8 cellular contexts compared by ENCODE assay signal in the genomic region with DNA sequence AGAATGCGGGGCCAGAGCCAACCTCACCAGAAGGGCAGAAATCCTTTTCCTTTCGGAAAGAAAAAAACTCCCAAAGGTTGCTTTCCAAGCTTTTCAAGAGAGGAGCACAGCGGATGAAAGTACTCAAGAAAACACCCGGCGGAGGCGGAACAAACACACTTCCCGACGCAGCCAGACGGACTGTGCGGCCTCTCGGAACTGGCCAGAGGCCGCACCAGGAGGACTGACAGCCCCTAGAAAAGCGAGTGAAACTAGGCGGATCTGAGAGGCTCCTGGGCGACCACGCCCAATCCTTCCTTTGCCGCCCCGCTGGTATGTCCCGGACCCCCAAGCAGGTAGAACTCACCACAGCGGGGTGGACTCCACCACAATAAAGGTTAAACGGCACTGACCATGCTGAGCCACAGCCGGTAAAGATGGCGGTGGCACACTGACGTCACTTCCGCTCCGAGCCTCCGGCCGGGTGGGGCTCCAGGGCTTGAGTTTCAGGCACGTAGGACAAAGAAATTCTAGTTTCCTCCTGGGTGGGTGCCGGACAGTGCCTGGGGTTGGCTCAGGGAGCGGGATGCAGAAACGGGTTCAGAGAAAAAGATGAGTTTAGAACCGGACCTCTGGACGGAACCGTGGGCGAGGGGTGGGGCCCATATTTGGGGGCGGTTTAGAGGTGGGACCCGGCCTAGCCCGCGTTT. TPM values are rescaled to one million over a fixed set of nuclear protein-coding genes. Genes with fewer than 3 reads are reported as not detected.
DNase-seq lines count a peak whose midpoint lies in the region; ATAC-seq and TF ChIP-seq lines count a peak whose summit lies in the region.

A gene (minus strand): TSS at position 432 of the 689 bp plus-strand sequence. CDS start 14,356 bp downstream, outside the sequence.

- H3K4me1 Mint-ChIP-seq in activated naive CD4-positive, alpha-beta T cell treated with anti-CD3 and anti-CD28 coated beads, Interleukin-2, amount 10 ng/mL, durations not matched to agents 7 days and 5 days = peaks cover 23% of the 10 kb centered on the region

- peak within 1 kb of the TSS; percentile 95 to 96 for H3K27ac ChIP-seq in testis

- H2AFZ ChIP-seq in Loucy (ENCODE audit: low read length) = peak within 1 kb of the TSS; percentile 85

- peaks cover 9% of the 10 kb centered on the region; the same call in 1 of the 2 replicates for H3K79me2 ChIP-seq in Loucy (ENCODE audit: insufficient read depth, low read length)

- ATAC-seq in GM21825 (IDR thresholded peaks at IDR 0.05; ENCODE audit: unreplicated experiment) = peak; percentile 76
- ATAC-seq in omental fat pad (ENCODE audit: low FRiP score) = peak; percentile 91

- CTCF ChIA-PET in activated naive CD4-positive, alpha-beta T cell treated with anti-CD3 and anti-CD28 coated beads, Interleukin-2, amount 10 ng/mL, durations not matched to agents 7 days and 5 days (lab: Charles Lee) = no interaction called here

- H3K9me3 ChIP-seq in Loucy (ENCODE audit: insufficient read depth, low read depth, low read length) = peaks cover 3% of the 10 kb centered on the region; the same call in 1 of the 2 replicates
- no peaks in the 10 kb centered on the region for H3K9me3 ChIP-seq in testis

- H3K36me3 Mint-ChIP-seq in activated naive CD4-positive, alpha-beta T cell treated with anti-CD3 and anti-CD28 coated beads, Interleukin-2, amount 10 ng/mL, durations not matched to agents 7 days and 5 days = peaks cover 53% of the 10 kb centered on the region

- H3K4me3 ChIP-seq in Loucy (ENCODE audit: low read length, poor library complexity, severe bottlenecking) (peak within 1 kb of the TSS; percentile 84), testis (peak within 1 kb of the TSS; percentile 76 to 78)

- peak within 1 kb of the TSS; percentile 79 for H3K9ac ChIP-seq in Loucy (ENCODE audit: low read depth, low read length, poor library complexity, severe bottlenecking)

- in situ Hi-C loops in SK-MEL-5 (cut with HindIII; ENCODE audit: low pct_unique_long_range_greater_than_20kb, low sequenced_read_pairs) = no loop called here

- no peaks in the 10 kb centered on the region for H3K36me3 ChIP-seq in Loucy (ENCODE audit: insufficient read depth, low read length)
- no peaks in the 10 kb centered on the region for H3K36me3 ChIP-seq in testis (ENCODE audit: low read depth, missing control alignments)

- H3K4me1 ChIP-seq in Loucy (ENCODE audit: insufficient read depth, low read length, poor library complexity, severe bottlenecking) (no peaks in the 10 kb centered on the region), testis (no peaks in the 10 kb centered on the region)

- peaks cover 9% of the 10 kb centered on the region for H3K27me3 Mint-ChIP-seq in activated naive CD4-positive, alpha-beta T cell treated with anti-CD3 and anti-CD28 coated beads, Interleukin-2, amount 10 ng/mL, durations not matched to agents 7 days and 5 days

- no peak for TF ChIP-seq POLR2A in testis (IDR thresholded peaks at IDR 0.05)

- 3 to 5% methylated on average over 22 to 40 of the region's 40 CpGs for WGBS in testis, 2 donors

- H3K27me3 ChIP-seq in Loucy (ENCODE audit: insufficient read depth, low read length, poor library complexity, severe bottlenecking) = no peaks in the 10 kb centered on the region
- H3K27me3 ChIP-seq in testis = no peaks in the 10 kb centered on the region

- H3K4me2 ChIP-seq in Loucy (ENCODE audit: low read depth, low read length, poor library complexity, severe bottlenecking) = peak within 1 kb of the TSS; percentile 51

- TF ChIP-seq CTCF in Loucy (conservative IDR thresholded peaks at IDR 0.05; ENCODE audit: low read length) = no peak
- TF ChIP-seq CTCF in omental fat pad (IDR thresholded peaks at IDR 0.05) = no peak
- TF ChIP-seq CTCF in testis (IDR thresholded peaks at IDR 0.05) = no peak

- H3K9me2 ChIP-seq in Loucy (replicated peaks; ENCODE audit: low read depth, low read length) = no peaks in the 10 kb centered on the region

- no peaks in the 10 kb centered on the region for H3F3A ChIP-seq in Loucy (ENCODE audit: low read depth)

- H3K9me3 Mint-ChIP-seq in activated naive CD4-positive, alpha-beta T cell treated with anti-CD3 and anti-CD28 coated beads, Interleukin-2, amount 10 ng/mL, durations not matched to agents 7 days and 5 days = peaks cover 36% of the 10 kb centered on the region

- H4K20me1 ChIP-seq in Loucy (ENCODE audit: insufficient read depth, low read length, poor library complexity, severe bottlenecking) = no peaks in the 10 kb centered on the region

- intact Hi-C loops in testis (cut with DNase I; ENCODE audit: low total_unique reads) = no loop called here

- H3K4me3 Mint-ChIP-seq in activated naive CD4-positive, alpha-beta T cell treated with anti-CD3 and anti-CD28 coated beads, Interleukin-2, amount 10 ng/mL, durations not matched to agents 7 days and 5 days = peak within 1 kb of the TSS; percentile 90

- peak; percentile 84 for DNase-seq in DMS153 treated with DMSO at 0.1 percent for 48 hours (lab: John Stamatoyannopoulos, UW; ENCODE audit: unreplicated experiment)
- DNase-seq in SK-MEL-5 (ENCODE audit: low read depth, low spot score) = peak; percentile 80
- peak; percentile 85 for DNase-seq in activated naive CD4-positive, alpha-beta T cell treated with anti-CD3 and anti-CD28 coated beads, Interleukin-2, amount 10 ng/mL, durations not matched to agents 7 days and 5 days
- DNase-seq in globus pallidus (ENCODE audit: low spot score) = peak; percentile 88
- DNase-seq in omental fat pad (ENCODE audit: low spot score) = peak; percentile 64
- peak; percentile 88 for DNase-seq in testis

- H3K27ac Mint-ChIP-seq in activated naive CD4-positive, alpha-beta T cell treated with anti-CD3 and anti-CD28 coated beads, Interleukin-2, amount 10 ng/mL, durations not matched to agents 7 days and 5 days = peak within 1 kb of the TSS; percentile 97

RNA-seq across cellular contexts. Expression of the gene that starts here (rescaled TPM):
- total RNA-seq in SK-MEL-5 (2014; rRNA removed; shearing (Covaris generic)) = 27.1 and 28.3 TPM in 2 replicates
- polyA plus RNA-seq in SK-MEL-5 (2015; cell fraction: cytosol; rRNA removed) = 9.1 and 11.1 TPM in 2 replicates
- 17.3 and 23.5 TPM in 2 replicates for polyA plus RNA-seq in SK-MEL-5 (2015; cell fraction: nucleus; rRNA removed)
- 10 to 100 TPM; 19.5 to 40.4 (median 23.4) TPM for total RNA-seq in omental fat pad
- total RNA-seq in testis = 10 to 100 TPM; 16.9 to 17.4 TPM
- 7.4 TPM for polyA plus RNA-seq in testis (ENCODE audit: insufficient read depth, low read depth, low replicate concordance)

Comparison
In these comparisons a context has a peak if more than half of its experiments do, and no peak if none do; other contexts are left out.
1. Peak in every context shown above with its lines: DNase-seq, ATAC-seq, H3K4me3 ChIP-seq and H3K27ac ChIP-seq.